In the genomic region with DNA sequence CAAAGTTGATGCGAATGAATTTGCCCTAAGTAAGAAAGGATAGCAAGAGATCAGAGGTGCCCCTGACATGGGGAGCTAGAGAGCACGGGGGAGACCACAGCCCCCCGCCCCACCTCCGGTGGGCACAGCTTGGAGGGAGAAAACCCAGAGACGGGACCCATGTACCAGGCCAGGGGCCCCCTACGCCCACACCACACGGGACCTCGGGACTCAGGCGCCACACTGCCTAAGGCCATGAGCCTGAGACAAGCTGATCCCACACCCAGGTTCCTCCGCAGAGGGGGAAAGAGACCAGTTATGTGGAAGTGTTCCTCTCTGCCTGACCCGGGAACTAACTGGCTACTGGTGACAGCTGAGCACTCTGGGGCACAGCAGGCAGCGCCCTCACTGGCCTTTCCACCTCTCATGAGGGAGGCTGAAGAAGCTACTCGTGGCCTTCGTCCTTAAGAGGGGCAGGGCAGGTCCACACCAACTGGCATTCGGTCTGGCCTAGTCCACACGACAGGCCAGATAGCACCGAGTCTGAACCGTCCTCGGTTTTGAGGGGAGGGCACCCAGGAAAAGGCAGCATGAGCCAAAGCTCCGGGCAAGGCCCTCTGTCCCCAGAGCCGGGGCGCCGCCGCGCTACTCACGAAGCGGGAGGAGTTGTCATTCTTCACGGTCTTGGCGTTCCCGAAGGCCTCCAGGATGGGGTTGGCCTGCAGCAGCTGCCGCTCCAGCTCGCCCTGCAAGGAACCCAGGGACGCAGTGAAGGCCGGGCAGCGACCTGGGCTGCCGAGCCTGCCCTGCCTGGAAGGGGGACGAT, we compare ENCODE assay signal across 13 cellular contexts.
A peak's percentile ranks its signal among the peaks of the same experiment; 100 is the strongest.
DNase-seq lines count a peak whose midpoint lies in the region; ATAC-seq and TF ChIP-seq lines count a peak whose summit lies in the region.
"Had no signal": no experiment of that assay in that cellular context is flagged by ENCODE, and none has a peak within 500 bp of the region (broad histone marks: within the 10 kb centered on the region; RNA-seq: fewer than 3 reads in every experiment).

No MANE protein-coding gene starts in this region.

- no peak overlapping the region for H2BK5ac ChIP-seq in trophoblast cell (ENCODE audit: low read depth, low read length, poor library complexity)

- H3K4me1 ChIP-seq in esophagus (ENCODE audit: control insufficient read depth in 2 of 2, insufficient read depth in 2 of 2, low read length in 1 of 2) (peaks cover 9 to 29% of the 10 kb centered on the region in 2 donors), trophoblast cell (ENCODE audit: control insufficient read depth in 1 of 2, insufficient read depth in 2 of 2, low read length in 2 of 2) (peaks cover 0 to 6% of the 10 kb centered on the region in 2 experiments), hepatocyte (ENCODE audit: insufficient read depth) (peaks cover 10% of the 10 kb centered on the region)

- H3K9ac ChIP-seq in trophoblast cell (ENCODE audit: low read length) = no peak overlapping the region

- no peak overlapping the region for H3K23ac ChIP-seq in trophoblast cell (ENCODE audit: low read length)

- H3K18ac ChIP-seq in trophoblast cell (ENCODE audit: low read length) = peak overlapping the region; percentile 20

- H3K9me3 ChIP-seq in esophagus (ENCODE audit: control insufficient read depth in 2 of 2, insufficient read depth in 1 of 2, low read depth in 1 of 2, low read length in 1 of 2) = no peaks in the 10 kb centered on the region
- peaks cover 8% of the 10 kb centered on the region for H3K9me3 ChIP-seq in trophoblast cell (ENCODE audit: insufficient read depth, low read depth, low read length)
- no peaks in the 10 kb centered on the region for H3K9me3 ChIP-seq in hepatocyte (ENCODE audit: low read depth)
- H3K9me3 ChIP-seq: body of pancreas had no signal

- no peak overlapping the region for H4K91ac ChIP-seq in trophoblast cell (ENCODE audit: low read depth, low read length)

- DNase-seq in stimulated activated naive CD8-positive, alpha-beta T cell treated with anti-CD3 and anti-CD28 coated beads, Interleukin-15, amount 100 ng/mL, for 72 hours = no peak
- DNase-seq in stimulated activated naive CD8-positive, alpha-beta T cell treated with anti-CD3 and anti-CD28 coated beads, Interleukin-15, Interleukin-2, amounts not matched to agents 100 U/mL and 50 U/mL, for 24 hours = no peak
- no peak for DNase-seq in trophoblast cell
- no peak for DNase-seq in SHP77 (lab: John Stamatoyannopoulos, UW)
- no peak for DNase-seq in HuH-7 (ENCODE audit: low spot score)
- no peak for DNase-seq in activated effector memory CD4-positive, alpha-beta T cell treated with Interleukin-2 at 50 U/mL for 16 hours
- DNase-seq in hepatocyte (ENCODE audit: low spot score) = no peak
- DNase-seq: body of pancreas; erythroblast; NCI-H187; nucleus accumbens; stimulated activated CD4-positive, alpha-beta T cell treated with anti-CD3 and anti-CD28 coated beads, Interleukin-4, amount 100 ng/mL, for 1 hour had no signal

- ATAC-seq in stimulated activated naive CD8-positive, alpha-beta T cell treated with anti-CD3 and anti-CD28 coated beads, Interleukin-15, amount 100 ng/mL, for 72 hours = peak; percentile 32
- no peak for ATAC-seq in stimulated activated naive CD8-positive, alpha-beta T cell treated with anti-CD3 and anti-CD28 coated beads, Interleukin-15, Interleukin-2, amounts not matched to agents 100 U/mL and 50 U/mL, for 24 hours
- ATAC-seq: body of pancreas had no signal

- peaks cover 27% of the 10 kb centered on the region for H3K4me1 Mint-ChIP-seq in stimulated activated naive CD8-positive, alpha-beta T cell treated with anti-CD3 and anti-CD28 coated beads, Interleukin-15, amount 100 ng/mL, for 72 hours

- no peak overlapping the region for H3K4me2 ChIP-seq in trophoblast cell (ENCODE audit: low read length)
- no peak overlapping the region for H3K4me2 ChIP-seq in hepatocyte

- no peak overlapping the region for H2BK120ac ChIP-seq in trophoblast cell (ENCODE audit: insufficient read depth, low read length, poor library complexity)

- no peak overlapping the region for H4K12ac ChIP-seq in trophoblast cell (ENCODE audit: low read depth, low read length)

- peaks cover 6% of the 10 kb centered on the region for H3K79me1 ChIP-seq in trophoblast cell (ENCODE audit: low read length)

- no peak overlapping the region for H3K4me3 ChIP-seq in esophagus (ENCODE audit: low read depth in 1 of 2, low read length in 2 of 2)
- H3K4me3 ChIP-seq in trophoblast cell (ENCODE audit: low read depth, low read length) = no peak overlapping the region
- H3K4me3 ChIP-seq in hepatocyte = no peak overlapping the region
- H3K4me3 ChIP-seq: body of pancreas had no signal

- H3K9me3 Mint-ChIP-seq in stimulated activated naive CD8-positive, alpha-beta T cell treated with anti-CD3 and anti-CD28 coated beads, Interleukin-15, amount 100 ng/mL, for 72 hours = no peaks in the 10 kb centered on the region

- H2AK5ac ChIP-seq in trophoblast cell (ENCODE audit: low read length) = no peak overlapping the region

- no peak overlapping the region for H3K14ac ChIP-seq in trophoblast cell (ENCODE audit: low read length)

- no peak overlapping the region for H2BK12ac ChIP-seq in trophoblast cell (ENCODE audit: low read length)

- no peak for TF ChIP-seq CTCF in hepatocyte (IDR thresholded peaks at IDR 0.05; ENCODE audit: poor library complexity)

- no peak overlapping the region for H4K8ac ChIP-seq in trophoblast cell (ENCODE audit: low read depth, low read length)

- no peaks in the 10 kb centered on the region for H3K27me3 Mint-ChIP-seq in stimulated activated naive CD8-positive, alpha-beta T cell treated with anti-CD3 and anti-CD28 coated beads, Interleukin-15, amount 100 ng/mL, for 72 hours

- H3K27ac ChIP-seq in esophagus (ENCODE audit: low read depth in 2 of 2, low read length in 1 of 2) = peak overlapping the region; percentile 86 to 99
- no peak overlapping the region for H3K27ac ChIP-seq in trophoblast cell (ENCODE audit: low read depth, low read length)
- H3K27ac ChIP-seq in hepatocyte = no peak overlapping the region

- H3K79me2 ChIP-seq in trophoblast cell (ENCODE audit: control insufficient read depth, insufficient read depth, low read length, poor library complexity) = peaks cover 6% of the 10 kb centered on the region
- peaks cover 32% of the 10 kb centered on the region for H3K79me2 ChIP-seq in hepatocyte

- H3K9me2 ChIP-seq in hepatocyte (replicated peaks; ENCODE audit: insufficient read depth) = no peaks in the 10 kb centered on the region

- 89% methylated on average over 36 to 37 of the region's 37 CpGs for WGBS in esophagus, 2 donors
- WGBS in trophoblast cell (ENCODE audit: extremely low coverage, insufficient coverage, insufficient read length) = no CpG with 5 or more reads among the region's 37 CpGs
- 96% methylated on average over 37 of the region's 37 CpGs for WGBS in hepatocyte (ENCODE audit: low lambda C conversion rate, missing lambda C conversion rate)

- peak overlapping the region in 1 of 2 donors; percentile 91 for H3K27ac Mint-ChIP-seq in stimulated activated naive CD8-positive, alpha-beta T cell treated with anti-CD3 and anti-CD28 coated beads, Interleukin-15, amount 100 ng/mL, for 72 hours

- H2AFZ ChIP-seq in trophoblast cell (ENCODE audit: insufficient read depth, low read length, poor library complexity) = no peak overlapping the region
- H2AFZ ChIP-seq in hepatocyte = no peak overlapping the region

- H4K20me1 ChIP-seq in hepatocyte (ENCODE audit: insufficient read depth, poor library complexity, severe bottlenecking) = no peaks in the 10 kb centered on the region

- H3K27me3 ChIP-seq in esophagus (ENCODE audit: control insufficient read depth in 1 of 2, insufficient read depth in 2 of 2, low read length in 2 of 2) (no peaks in the 10 kb centered on the region), trophoblast cell (ENCODE audit: insufficient read depth, low read length) (no peaks in the 10 kb centered on the region), hepatocyte (no peaks in the 10 kb centered on the region)
- H3K27me3 ChIP-seq: body of pancreas had no signal

- peak overlapping the region; percentile 19 for H3K4ac ChIP-seq in trophoblast cell (ENCODE audit: low read depth, low read length)

- no peak overlapping the region for H3K4me3 Mint-ChIP-seq in stimulated activated naive CD8-positive, alpha-beta T cell treated with anti-CD3 and anti-CD28 coated beads, Interleukin-15, amount 100 ng/mL, for 72 hours

- H3K36me3 ChIP-seq in esophagus (ENCODE audit: control insufficient read depth in 2 of 2, insufficient read depth in 2 of 2, low read length in 1 of 2) = peaks cover 24 to 68% of the 10 kb centered on the region in 2 donors
- H3K36me3 ChIP-seq in trophoblast cell (ENCODE audit: control insufficient read depth in 1 of 2, insufficient read depth in 2 of 2, low read length in 2 of 2) = peaks cover 88 to 93% of the 10 kb centered on the region in 2 experiments
- H3K36me3 ChIP-seq in hepatocyte (replicated peaks; ENCODE audit: insufficient read depth, low read depth) = no peaks in the 10 kb centered on the region

Comparison
In these comparisons a context has a peak if more than half of its experiments do, and no peak if none do; other contexts are left out.
1. H3K27ac ChIP-seq: peak in esophagus (2 of 2); none in trophoblast cell (single experiment) and hepatocyte (single experiment).